8 cellular contexts compared by ENCODE assay signal in the genomic region with DNA sequence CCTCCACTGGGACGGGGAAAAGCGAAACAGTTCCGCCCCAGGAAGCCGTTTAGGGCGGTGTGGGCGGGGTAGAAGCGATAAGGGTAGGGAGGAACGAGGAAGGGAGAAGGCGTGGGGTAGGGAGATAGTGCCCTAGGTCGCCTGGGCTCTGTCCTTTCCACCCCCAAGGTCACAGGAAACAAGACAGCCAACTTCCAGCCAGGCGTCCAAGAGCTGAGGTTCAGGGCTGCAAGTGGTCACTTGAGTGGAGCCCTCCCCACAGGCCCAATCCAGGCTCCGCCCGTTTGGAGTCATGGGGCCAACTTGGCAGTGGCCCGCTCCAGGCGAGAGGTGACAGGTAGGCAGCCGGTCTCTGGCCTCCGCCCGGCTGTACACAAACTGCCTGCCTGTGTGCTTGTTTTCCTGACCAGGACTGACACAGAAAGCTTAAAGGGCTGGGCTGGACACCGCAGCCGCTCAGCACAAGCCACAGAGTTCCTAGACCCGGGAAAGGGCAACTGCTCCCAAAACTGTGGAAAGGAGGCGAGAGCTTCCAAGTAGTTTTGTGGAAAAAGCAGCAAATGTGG. TPM values are rescaled to one million over a fixed set of nuclear protein-coding genes. Genes with fewer than 3 reads are reported as not detected.
DNase-seq lines count a peak whose midpoint lies in the region; ATAC-seq and TF ChIP-seq lines count a peak whose summit lies in the region.

A gene with protein sequence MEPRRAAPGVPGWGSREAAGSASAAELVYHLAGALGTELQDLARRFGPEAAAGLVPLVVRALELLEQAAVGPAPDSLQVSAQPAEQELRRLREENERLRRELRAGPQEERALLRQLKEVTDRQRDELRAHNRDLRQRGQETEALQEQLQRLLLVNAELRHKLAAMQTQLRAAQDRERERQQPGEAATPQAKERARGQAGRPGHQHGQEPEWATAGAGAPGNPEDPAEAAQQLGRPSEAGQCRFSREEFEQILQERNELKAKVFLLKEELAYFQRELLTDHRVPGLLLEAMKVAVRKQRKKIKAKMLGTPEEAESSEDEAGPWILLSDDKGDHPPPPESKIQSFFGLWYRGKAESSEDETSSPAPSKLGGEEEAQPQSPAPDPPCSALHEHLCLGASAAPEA (minus strand): TSS at position 23 of the 566 bp plus-strand sequence. CDS start 62 bp downstream, outside the sequence.

- TF ChIP-seq CTCF in vagina (IDR thresholded peaks at IDR 0.05): no peak

- no peaks in the 10 kb centered on the region for H3K9me3 ChIP-seq in mucosa of rectum (ENCODE audit: control insufficient read depth in 2 of 2, low read length in 2 of 2)
- H3K9me3 ChIP-seq in vagina: no peaks in the 10 kb centered on the region

- H3K27me3 ChIP-seq in mucosa of rectum (ENCODE audit: control insufficient read depth in 2 of 2, insufficient read depth in 2 of 2, low read length in 2 of 2) (no peaks in the 10 kb centered on the region), vagina (no peaks in the 10 kb centered on the region)

- peaks cover 11 to 28% (median 17%) of the 10 kb centered on the region in 3 donors for H3K4me1 Mint-ChIP-seq in T-cell

- no peaks in the 10 kb centered on the region for H3K27me3 Mint-ChIP-seq in T-cell

- no peak for TF ChIP-seq POLR2A in erythroblast (IDR thresholded peaks at IDR 0.05; ENCODE audit: low read length)
- TF ChIP-seq POLR2A in vagina (IDR thresholded peaks at IDR 0.05): no peak

- H3K4me3 ChIP-seq in mucosa of rectum (ENCODE audit: low read length in 2 of 2): peak within 1 kb of the TSS; percentile 72 to 77
- peak within 1 kb of the TSS; percentile 66 to 72 for H3K4me3 ChIP-seq in vagina

- peak within 1 kb of the TSS; percentile 58 to 68 (median 65) for H3K4me3 Mint-ChIP-seq in T-cell

- H3K27ac ChIP-seq in mucosa of rectum (ENCODE audit: low read depth in 2 of 2, low read length in 2 of 2): peak within 1 kb of the TSS; percentile 99 to 100
- H3K27ac ChIP-seq in vagina: peak within 1 kb of the TSS; percentile 95

- POLR2A ChIA-PET in T-cell (lab: Charles Lee): interaction anchor here in 1 of 2 donors (0.6 kb wide), 1 partner anchor 325 kb away, joined by 10 read pairs; no protein-coding TSS in a partner anchor

- peak; percentile 86 for DNase-seq in DMS53 (lab: John Stamatoyannopoulos, UW)
- DNase-seq in T-cell: no peak
- peak; percentile 95 to 98 for DNase-seq in erythroblast (lab: John Stamatoyannopoulos, UW)
- peak; percentile 95 to 97 for DNase-seq in vagina (ENCODE audit: extremely low spot score in 2 of 2)
- DNase-seq in NCI-H187 (lab: John Stamatoyannopoulos, UW): no peak
- no peak for DNase-seq in NCI-H1694 treated with DMSO at 0.1 percent for 48 hours (lab: John Stamatoyannopoulos, UW)

- intact Hi-C loops in vagina (cut with DNase I): loop anchor here (2.0 to 10.0 kb wide), 2 partner anchors 75 to 375 kb away; a partner anchor contains a TSS

- ATAC-seq in HG03442 (IDR thresholded peaks at IDR 0.05; ENCODE audit: unreplicated experiment) (peak; percentile 8), T-cell (replicated peaks in 1 of 4) (peak; percentile 0 to 13 (median 8))

- H3K36me3 ChIP-seq in mucosa of rectum (ENCODE audit: control insufficient read depth in 2 of 2, insufficient read depth in 2 of 2, low read length in 2 of 2): peaks cover 49 to 54% of the 10 kb centered on the region in 2 donors
- peaks cover 0 to 49% of the 10 kb centered on the region in 2 donors for H3K36me3 ChIP-seq in vagina

- H3K4me1 ChIP-seq in mucosa of rectum (ENCODE audit: control insufficient read depth in 2 of 2, insufficient read depth in 2 of 2, low read length in 2 of 2) (peaks cover 28 to 35% of the 10 kb centered on the region in 2 donors), vagina (peaks cover 38% of the 10 kb centered on the region)

- CTCF ChIA-PET in T-cell (lab: Charles Lee): interaction anchor here in 1 of 2 donors (0.7 to 2.1 kb wide), 4 partner anchors 19 to 71 kb away, joined by 3 to 16 read pairs (median 3); a partner anchor contains a TSS

- peak within 1 kb of the TSS; percentile 78 to 95 for H3K9ac ChIP-seq in mucosa of rectum (ENCODE audit: low read depth in 1 of 2, low read length in 2 of 2)

- H3K9me3 Mint-ChIP-seq in T-cell: no peaks in the 10 kb centered on the region

- peaks cover 21% of the 10 kb centered on the region for H3K36me3 Mint-ChIP-seq in T-cell

- peak within 1 kb of the TSS; percentile 55 to 77 for H3K27ac Mint-ChIP-seq in T-cell

RNA-seq across cellular contexts. Expression of the gene that starts here (rescaled TPM):
- total RNA-seq in T-cell: 1 to 10 TPM; 1.2 to 2.9 (median 2.0) TPM
- 7.1 TPM for total RNA-seq in vagina

Comparison
In these comparisons a context has a peak if more than half of its experiments do, and no peak if none do; other contexts are left out.
1. DNase-seq: peak in DMS53 (single experiment), erythroblast (2 of 2) and vagina (2 of 2); none in T-cell (0 of 34), NCI-H187 (0 of 2) and NCI-H1694 treated with DMSO at 0.1 percent for 48 hours (single experiment).